In the genomic region with DNA sequence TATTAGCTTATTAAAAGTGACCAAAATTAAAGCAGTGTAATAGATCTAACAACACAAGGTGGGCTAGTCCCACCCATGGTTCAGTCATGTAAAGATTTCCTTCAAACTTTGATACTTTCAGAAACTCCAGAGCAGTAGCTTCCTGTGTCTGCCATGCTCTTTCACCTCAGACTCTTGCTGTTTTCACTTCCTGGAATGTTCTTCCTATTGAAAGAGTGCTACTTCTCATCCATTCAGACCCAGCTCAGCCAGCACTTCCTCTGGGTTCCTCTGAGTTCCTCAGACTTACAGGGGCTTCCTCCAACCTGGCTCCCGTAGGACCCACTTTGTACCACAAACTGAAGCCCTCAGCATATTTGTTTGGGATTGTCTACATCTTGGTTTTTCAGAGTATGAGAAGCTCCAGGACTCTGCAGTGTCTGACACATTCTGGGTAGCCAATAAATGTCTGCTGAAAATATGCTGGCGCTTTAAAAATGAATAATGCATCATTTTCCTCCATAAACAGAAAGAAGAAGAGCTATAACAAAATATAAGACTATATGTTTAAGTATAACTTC, we compare ENCODE assay signal across 10 cellular contexts. TPM values are rescaled to one million over a fixed set of nuclear protein-coding genes. Genes with fewer than 3 reads are reported as not detected.
DNase-seq lines count a peak whose midpoint lies in the region; ATAC-seq and TF ChIP-seq lines count a peak whose summit lies in the region.
"Had no signal": no experiment of that assay in that cellular context is flagged by ENCODE, and none has a peak within 500 bp of the region (broad histone marks: within the 10 kb centered on the region; RNA-seq: fewer than 3 reads in every experiment).

No MANE protein-coding gene starts in this region.

- H4K20me1 ChIP-seq in Loucy (ENCODE audit: insufficient read depth, low read length, poor library complexity, severe bottlenecking): no peaks in the 10 kb centered on the region

- peak overlapping the region; percentile 82 for H2AFZ ChIP-seq in Loucy (ENCODE audit: low read length)

- no peaks in the 10 kb centered on the region for H3K9me2 ChIP-seq in Loucy (replicated peaks; ENCODE audit: low read depth, low read length)

- TF ChIP-seq CTCF in Loucy (conservative IDR thresholded peaks at IDR 0.05; ENCODE audit: low read length): no peak
- no peak for TF ChIP-seq CTCF in foreskin keratinocyte (conservative IDR thresholded peaks at IDR 0.05)
- no peak for TF ChIP-seq CTCF in suprapubic skin (IDR thresholded peaks at IDR 0.05)

- WGBS in suprapubic skin: 79% methylated on average over 2 of the region's 2 CpGs

- H3K4me2 ChIP-seq in Loucy (ENCODE audit: low read depth, low read length, poor library complexity, severe bottlenecking): peak overlapping the region; percentile 51

- no peak for TF ChIP-seq POLR2A in suprapubic skin (IDR thresholded peaks at IDR 0.05)

- peaks cover 6% of the 10 kb centered on the region; the same call in 1 of the 2 replicates for H3K79me2 ChIP-seq in Loucy (ENCODE audit: insufficient read depth, low read length)

- H3K4me3 ChIP-seq in Loucy (ENCODE audit: low read length, poor library complexity, severe bottlenecking) (no peak overlapping the region), suprapubic skin (no peak overlapping the region)

- H3K9me3 ChIP-seq in Loucy (ENCODE audit: insufficient read depth, low read depth, low read length): no peaks in the 10 kb centered on the region
- no peaks in the 10 kb centered on the region for H3K9me3 ChIP-seq in suprapubic skin

- no peaks in the 10 kb centered on the region for H3K36me3 ChIP-seq in Loucy (ENCODE audit: insufficient read depth, low read length)
- no peaks in the 10 kb centered on the region for H3K36me3 ChIP-seq in suprapubic skin

- ATAC-seq in GM18858 (IDR thresholded peaks at IDR 0.05; ENCODE audit: unreplicated experiment): peak; percentile 86
- ATAC-seq in GM21723 (IDR thresholded peaks at IDR 0.05; ENCODE audit: unreplicated experiment): peak; percentile 85
- no peak for ATAC-seq in foreskin keratinocyte

- intact Hi-C loops in posterior cingulate gyrus (cut with DNase I): no loop called here

- H3K27ac ChIP-seq in foreskin keratinocyte: no peak overlapping the region
- H3K27ac ChIP-seq in suprapubic skin: no peak overlapping the region

- H3K4me1 ChIP-seq in Loucy (ENCODE audit: insufficient read depth, low read length, poor library complexity, severe bottlenecking): peaks cover 11% of the 10 kb centered on the region
- H3K4me1 ChIP-seq in foreskin keratinocyte: peaks cover under 1% of the 10 kb centered on the region
- peaks cover 7% of the 10 kb centered on the region for H3K4me1 ChIP-seq in suprapubic skin

- no peaks in the 10 kb centered on the region for H3F3A ChIP-seq in Loucy (ENCODE audit: low read depth)

- H3K27me3 ChIP-seq in Loucy (ENCODE audit: insufficient read depth, low read length, poor library complexity, severe bottlenecking) (no peaks in the 10 kb centered on the region), foreskin keratinocyte (no peaks in the 10 kb centered on the region), suprapubic skin (no peaks in the 10 kb centered on the region)

- TF ChIP-seq EP300 in suprapubic skin (IDR thresholded peaks at IDR 0.05): no peak

- peak; percentile 48 for DNase-seq in medulla oblongata (ENCODE audit: extremely low spot score)
- DNase-seq in NCI-H1092 (lab: John Stamatoyannopoulos, UW): no peak
- DNase-seq in foreskin keratinocyte: no peak
- no peak for DNase-seq in posterior cingulate gyrus
- DNase-seq in suprapubic skin (ENCODE audit: low spot score in 2 of 2): no peak
- DNase-seq: cortex of kidney; stimulated activated CD4-positive, alpha-beta T cell treated with anti-CD3 and anti-CD28 coated beads, Interleukin-12 subunit alpha, Interleukin-12 subunit beta, amount 100 ng/mL, for 4 hours had no signal

- H3K9ac ChIP-seq in Loucy (ENCODE audit: low read depth, low read length, poor library complexity, severe bottlenecking): no peak overlapping the region

RNA-seq across cellular contexts. Expression of a gene that starts 18.0 kb away (rescaled TPM):
- total RNA-seq in foreskin keratinocyte (17.4 and 18.3 TPM in 2 replicates), suprapubic skin (1 to 10 TPM; 2.3 to 5.8 (median 4.2) TPM)
- 4.9 and 6.3 TPM in 2 replicates for polyA plus RNA-seq in foreskin keratinocyte

RNA-seq across cellular contexts. Expression of a gene that starts 57.7 kb away (rescaled TPM):
- 54.5 and 63.0 TPM in 2 replicates for total RNA-seq in foreskin keratinocyte
- 18.1 and 24.0 TPM in 2 replicates for polyA plus RNA-seq in foreskin keratinocyte
- 10 to 100 TPM in 2 of 4 donors, 1 to 10 TPM in 2; 6.5 to 15.1 (median 9.4) TPM for total RNA-seq in suprapubic skin
